Comparison of ENCODE assay signal across 13 cellular contexts in the genomic region with DNA sequence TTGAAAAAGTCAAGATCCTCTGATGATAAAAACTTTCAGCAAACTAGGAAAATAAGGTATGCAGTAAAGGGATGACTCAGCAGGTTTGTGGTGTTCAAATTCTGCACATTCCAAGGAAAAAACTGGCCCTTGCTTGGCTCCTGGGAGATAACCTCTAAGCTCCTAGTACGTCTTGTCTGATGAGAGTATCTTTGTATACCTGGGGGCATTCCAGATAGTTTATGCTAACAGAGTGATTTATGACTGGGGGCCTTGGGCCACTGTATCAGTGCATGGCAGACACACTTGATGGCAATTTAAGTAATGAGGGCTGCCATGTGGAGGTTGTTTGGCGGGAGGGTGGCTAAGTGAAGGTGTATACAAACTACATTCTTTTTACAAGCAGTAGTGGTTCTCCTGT. TPM values are rescaled to one million over a fixed set of nuclear protein-coding genes. Genes with fewer than 3 reads are reported as not detected.
DNase-seq lines count a peak whose midpoint lies in the region; ATAC-seq and TF ChIP-seq lines count a peak whose summit lies in the region.
"Had no signal": no experiment of that assay in that cellular context is flagged by ENCODE, and none has a peak within 500 bp of the region (broad histone marks: within the 10 kb centered on the region; RNA-seq: fewer than 3 reads in every experiment).

No MANE protein-coding gene starts in this region.

- no peak overlapping the region for H2BK15ac ChIP-seq in mesenchymal stem cell (ENCODE audit: low read depth, poor library complexity, severe bottlenecking)

- ATAC-seq in HG02588 (IDR thresholded peaks at IDR 0.05; ENCODE audit: unreplicated experiment) (no peak), WTC11 (no peak), GM18868 (IDR thresholded peaks at IDR 0.05; ENCODE audit: unreplicated experiment) (no peak)

- peak overlapping the region; percentile 30 for H3K27ac ChIP-seq in mesenchymal stem cell (ENCODE audit: low read length, poor library complexity, severe bottlenecking)
- H3K27ac ChIP-seq: epithelial cell of prostate, sigmoid colon had no signal

- H3K9ac ChIP-seq in mesenchymal stem cell (ENCODE audit: low read length) = no peak overlapping the region

- H3K4me3 ChIP-seq in choroid plexus epithelial cell (ENCODE audit: low read depth, low read length) (no peak overlapping the region), mesenchymal stem cell (ENCODE audit: insufficient read depth in 1 of 2, low read depth in 1 of 2, low read length in 2 of 2) (no peak overlapping the region)
- H3K4me3 ChIP-seq: sigmoid colon had no signal

- intact Hi-C loops in activated CD4-positive, alpha-beta T cell treated with anti-CD3 and anti-CD28 coated beads, Interleukin-2, amount 10 ng/mL, durations not matched to agents 24 days and 14 days (cut with micrococcal nuclease) = no loop called here

- no peak overlapping the region for H3K4me2 ChIP-seq in mesenchymal stem cell (ENCODE audit: low read length, poor library complexity, severe bottlenecking)

- no peak overlapping the region for H2AFZ ChIP-seq in mesenchymal stem cell (ENCODE audit: low read depth, low read length)

- H3K27me3 ChIP-seq in mesenchymal stem cell (ENCODE audit: control insufficient read depth in 1 of 2, insufficient read depth in 1 of 2, low read length in 2 of 2) = no peaks in the 10 kb centered on the region
- H3K27me3 ChIP-seq: sigmoid colon had no signal

- no peak overlapping the region for H2BK120ac ChIP-seq in mesenchymal stem cell (ENCODE audit: low read depth, low read length)

- DNase-seq in AG20443 (ENCODE audit: low spot score) (peak; percentile 29), choroid plexus epithelial cell (ENCODE audit: low read depth) (peak; percentile 81), mesenchymal stem cell (peak; percentile 47), WTC11 (ENCODE audit: low spot score) (no peak)
- DNase-seq in activated CD4-positive, alpha-beta T cell treated with anti-CD3 and anti-CD28 coated beads, Interleukin-2, amount 10 ng/mL, durations not matched to agents 24 days and 14 days = no peak
- DNase-seq: activated CD4-positive, alpha-beta T cell treated with anti-CD3 and anti-CD28 coated beads, Interleukin-2, amount 50 U/mL, for 4 hours; activated effector memory CD4-positive, alpha-beta T cell treated with anti-CD3 and anti-CD28 coated beads, Interleukin-2, amount 50 U/mL, for 16 hours; sigmoid colon; T-helper 2 cell had no signal

- H3K27ac Mint-ChIP-seq in WTC11 = no peak overlapping the region
- no peak overlapping the region for H3K27ac Mint-ChIP-seq in activated CD4-positive, alpha-beta T cell treated with anti-CD3 and anti-CD28 coated beads, Interleukin-2, amount 10 ng/mL, durations not matched to agents 24 days and 14 days

- H4K91ac ChIP-seq in mesenchymal stem cell (ENCODE audit: low read length) = no peak overlapping the region

- no peak for TF ChIP-seq EP300 in Ishikawa (IDR thresholded peaks at IDR 0.05; ENCODE audit: borderline replicate concordance)

- no peak overlapping the region for H4K8ac ChIP-seq in mesenchymal stem cell (ENCODE audit: low read length)

- H3K14ac ChIP-seq in mesenchymal stem cell (ENCODE audit: low read length in 2 of 2) = no peak overlapping the region

- no peaks in the 10 kb centered on the region for H3K9me3 ChIP-seq in mesenchymal stem cell (ENCODE audit: control insufficient read depth, low read length)
- H3K9me3 ChIP-seq: sigmoid colon had no signal

- peaks cover 0 to 3% of the 10 kb centered on the region in 2 experiments for H3K36me3 ChIP-seq in mesenchymal stem cell (ENCODE audit: control insufficient read depth in 1 of 2, insufficient read depth in 2 of 2, low read depth in 1 of 2, low read length in 2 of 2)

- H2AK5ac ChIP-seq in mesenchymal stem cell (ENCODE audit: low read length, severe bottlenecking) = peak overlapping the region; percentile 62

- peaks cover 5% of the 10 kb centered on the region for H3K4me1 ChIP-seq in mesenchymal stem cell (ENCODE audit: control insufficient read depth, insufficient read depth, low read depth, low read length)
- H3K4me1 ChIP-seq: sigmoid colon had no signal

- TF ChIP-seq CTCF in choroid plexus epithelial cell (conservative IDR thresholded peaks at IDR 0.05; ENCODE audit: low read depth, low read length) (no peak), WTC11 (IDR thresholded peaks at IDR 0.05) (no peak)

- H3K9me3 Mint-ChIP-seq in WTC11 = no peaks in the 10 kb centered on the region; the same call in 1 of the 2 replicates
- H3K9me3 Mint-ChIP-seq in activated CD4-positive, alpha-beta T cell treated with anti-CD3 and anti-CD28 coated beads, Interleukin-2, amount 10 ng/mL, durations not matched to agents 24 days and 14 days = no peaks in the 10 kb centered on the region

- H2BK5ac ChIP-seq in mesenchymal stem cell (ENCODE audit: low read depth, low read length, poor library complexity, severe bottlenecking) = no peak overlapping the region

- H2BK12ac ChIP-seq in mesenchymal stem cell (ENCODE audit: low read length in 2 of 2) = no peak overlapping the region

- 6% methylated on average over 1 of the region's 2 CpGs for WGBS in mesenchymal stem cell

- H3K23ac ChIP-seq in mesenchymal stem cell (ENCODE audit: low read length in 2 of 2) = no peak overlapping the region

- H3K36me3 Mint-ChIP-seq in WTC11 = no peaks in the 10 kb centered on the region
- peaks cover 4% of the 10 kb centered on the region for H3K36me3 Mint-ChIP-seq in activated CD4-positive, alpha-beta T cell treated with anti-CD3 and anti-CD28 coated beads, Interleukin-2, amount 10 ng/mL, durations not matched to agents 24 days and 14 days (ENCODE audit: low read depth)

- H3K79me1 ChIP-seq in mesenchymal stem cell (replicated peaks; ENCODE audit: low read length, poor library complexity, severe bottlenecking) = peaks cover 8% of the 10 kb centered on the region

- TF ChIP-seq RAD21 in Ishikawa (IDR thresholded peaks at IDR 0.05; ENCODE audit: low read depth) = no peak

- no peak overlapping the region for H3K18ac ChIP-seq in mesenchymal stem cell (ENCODE audit: low read depth in 1 of 2, low read length in 2 of 2)

- no peak overlapping the region for H3K4ac ChIP-seq in mesenchymal stem cell (ENCODE audit: low read depth in 1 of 2, low read length in 2 of 2)

- H3K4me1 Mint-ChIP-seq in WTC11 = peaks cover 12% of the 10 kb centered on the region
- H3K4me1 Mint-ChIP-seq in activated CD4-positive, alpha-beta T cell treated with anti-CD3 and anti-CD28 coated beads, Interleukin-2, amount 10 ng/mL, durations not matched to agents 24 days and 14 days = peaks cover 6% of the 10 kb centered on the region

- no peaks in the 10 kb centered on the region; the same call in 1 of the 2 replicates for H3K27me3 Mint-ChIP-seq in WTC11 (ENCODE audit: low read depth)
- H3K27me3 Mint-ChIP-seq in activated CD4-positive, alpha-beta T cell treated with anti-CD3 and anti-CD28 coated beads, Interleukin-2, amount 10 ng/mL, durations not matched to agents 24 days and 14 days = no peaks in the 10 kb centered on the region

- H3K4me3 Mint-ChIP-seq in WTC11 = no peak overlapping the region
- no peak overlapping the region for H3K4me3 Mint-ChIP-seq in activated CD4-positive, alpha-beta T cell treated with anti-CD3 and anti-CD28 coated beads, Interleukin-2, amount 10 ng/mL, durations not matched to agents 24 days and 14 days

- CTCF ChIA-PET in WTC11 (lab: Charles Lee) = interaction anchor here (1.0 to 1.4 kb wide), 2 partner anchors 13 kb away, joined by 3 read pairs; no protein-coding TSS in a partner anchor

- POLR2A ChIA-PET in WTC11 (lab: Charles Lee) = no interaction called here

TF ChIP-seq in Ishikawa, 13 proteins besides CTCF, POLR2A, EP300 and RAD21:
- TF ChIP-seq EGR1 (IDR thresholded peaks at IDR 0.05) = no peak
- peak; percentile 74 for TF ChIP-seq TEAD4 (IDR thresholded peaks at IDR 0.05)

TF ChIP-seq in WTC11, 78 proteins besides CTCF, POLR2A, EP300 and RAD21 (continues in another document):
- TF ChIP-seq EMX1 (CRISPR knock-in tag; IDR thresholded peaks at IDR 0.05) (no peak), ELF4 (CRISPR knock-in tag; IDR thresholded peaks at IDR 0.05; ENCODE audit: low read depth) (no peak), NFATC4 (CRISPR knock-in tag; IDR thresholded peaks at IDR 0.05) (no peak), TEAD1 (CRISPR knock-in tag; IDR thresholded peaks at IDR 0.05) (no peak), CREM (CRISPR knock-in tag; IDR thresholded peaks at IDR 0.05) (no peak), ZNF317 (CRISPR knock-in tag; IDR thresholded peaks at IDR 0.05; ENCODE audit: borderline replicate concordance, low read depth) (no peak), NFE2L1 (CRISPR knock-in tag; IDR thresholded peaks at IDR 0.05) (no peak)
- TF ChIP-seq, protein P1, sequence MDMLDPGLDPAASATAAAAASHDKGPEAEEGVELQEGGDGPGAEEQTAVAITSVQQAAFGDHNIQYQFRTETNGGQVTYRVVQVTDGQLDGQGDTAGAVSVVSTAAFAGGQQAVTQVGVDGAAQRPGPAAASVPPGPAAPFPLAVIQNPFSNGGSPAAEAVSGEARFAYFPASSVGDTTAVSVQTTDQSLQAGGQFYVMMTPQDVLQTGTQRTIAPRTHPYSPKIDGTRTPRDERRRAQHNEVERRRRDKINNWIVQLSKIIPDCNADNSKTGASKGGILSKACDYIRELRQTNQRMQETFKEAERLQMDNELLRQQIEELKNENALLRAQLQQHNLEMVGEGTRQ (CRISPR knock-in tag; IDR thresholded peaks at IDR 0.05) = no peak
- TF ChIP-seq, protein P2, sequence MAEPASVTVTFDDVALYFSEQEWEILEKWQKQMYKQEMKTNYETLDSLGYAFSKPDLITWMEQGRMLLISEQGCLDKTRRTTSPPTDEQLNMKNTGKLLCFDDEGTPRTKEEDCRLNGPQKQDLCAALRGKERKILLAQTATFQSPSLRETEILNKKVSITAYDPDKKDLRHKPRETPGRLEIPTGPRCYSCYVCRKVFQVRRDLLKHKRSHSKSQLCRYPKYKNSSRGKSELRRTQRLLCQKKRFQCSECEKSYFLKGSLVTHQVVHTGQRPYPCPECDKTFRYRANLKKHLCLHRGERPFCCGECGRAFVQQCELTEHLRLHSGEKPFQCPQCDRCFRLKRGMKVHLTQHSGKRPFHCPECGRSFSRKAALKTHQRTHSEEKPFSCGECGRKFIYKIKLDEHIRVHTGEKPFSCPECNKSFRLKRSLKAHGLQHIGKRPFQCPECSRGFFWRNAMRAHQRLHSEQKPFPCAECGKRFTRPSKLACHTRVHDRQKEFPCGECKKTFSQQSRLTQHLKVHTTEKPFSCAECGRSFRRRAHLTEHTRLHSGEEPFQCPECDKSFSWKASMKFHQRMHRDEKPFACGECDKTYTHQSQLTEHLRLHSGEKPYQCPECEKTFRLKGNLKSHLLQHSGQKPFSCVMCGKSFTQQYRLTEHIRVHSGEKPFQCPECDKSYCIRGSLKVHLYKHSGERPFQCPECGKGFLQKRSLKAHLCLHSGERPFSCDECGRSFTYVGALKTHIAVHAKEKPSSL (CRISPR knock-in tag; conservative IDR thresholded peaks at IDR 0.05) = no peak

RNA-seq across cellular contexts. Expression of a gene that starts 56.9 kb away (rescaled TPM):
- 185 TPM for polyA plus RNA-seq in mesenchymal stem cell (2013, experiment 1 of 2)
- 188 TPM for polyA plus RNA-seq in mesenchymal stem cell (2013, experiment 2 of 2)
- total RNA-seq in WTC11 (2021) = 20.3 to 24.2 TPM (median 22.3 TPM) in 3 replicates
- total RNA-seq in activated CD4-positive, alpha-beta T cell treated with anti-CD3 and anti-CD28 coated beads, Interleukin-2, amount 10 ng/mL, durations not matched to agents 24 days and 14 days = 0.09 and 0.44 TPM in 2 replicates

Comparison
In these comparisons a context has a peak if more than half of its experiments do, and no peak if none do; other contexts are left out.
1. DNase-seq: peak in AG20443 (single experiment), choroid plexus epithelial cell (single experiment) and mesenchymal stem cell (single experiment); none in WTC11 (single experiment) and activated CD4-positive, alpha-beta T cell treated with anti-CD3 and anti-CD28 coated beads, Interleukin-2, amount 10 ng/mL, durations not matched to agents 24 days and 14 days (single experiment).
2. RNA of a gene that starts 56.9 kb away (total RNA-seq): 20.3 to 24.2 TPM in WTC11; 0.09 to 0.44 TPM in activated CD4-positive, alpha-beta T cell treated with anti-CD3 and anti-CD28 coated beads, Interleukin-2, amount 10 ng/mL, durations not matched to agents 24 days and 14 days; every median in the first group is over 10 times any median in the second.